In genomic region chr12:21438643-21439042, GRCh38 we compare ENCODE assay signal across 8 cellular contexts. TPM values are rescaled to one million over a fixed set of nuclear protein-coding genes. Genes with fewer than 3 reads are reported as not detected.
DNase-seq lines count a peak whose midpoint lies in the region; ATAC-seq and TF ChIP-seq lines count a peak whose summit lies in the region.

No MANE protein-coding gene starts in this region.

- H3K27ac Mint-ChIP-seq in HFFc6 (peak overlapping the region; percentile 98), mesothelial cell of epicardium (peak overlapping the region; percentile 99)

- ATAC-seq in HG03378 (IDR thresholded peaks at IDR 0.05; ENCODE audit: unreplicated experiment) (no peak), left lobe of liver (no peak)

- H3K4me1 Mint-ChIP-seq in HFFc6 (ENCODE audit: low read depth) (peaks cover 51% of the 10 kb centered on the region), mesothelial cell of epicardium (peaks cover 23% of the 10 kb centered on the region)

- DNase-seq in AG04450 (ENCODE audit: low read depth, low spot score) (no peak), HFFc6 (no peak), astrocyte of the spinal cord (ENCODE audit: low read depth, low spot score) (no peak), mesothelial cell of epicardium (ENCODE audit: low spot score in 2 of 2, unreplicated experiment in 2 of 2) (no peak), AG20443 (ENCODE audit: low spot score) (no peak), cortex of kidney (lab: John Stamatoyannopoulos, UW) (no peak), left lobe of liver (ENCODE audit: low spot score) (no peak)

- in situ Hi-C loops in astrocyte of the spinal cord (cut with HindIII; ENCODE audit: low sequenced_read_pairs): no loop called here

- CTCF ChIA-PET in AG04450 (lab: Charles Lee): interaction anchor here (1.1 kb wide), 1 partner anchor 13 kb away, joined by 4 read pairs; no protein-coding TSS in a partner anchor

- no peaks in the 10 kb centered on the region for H3K27me3 Mint-ChIP-seq in HFFc6 (ENCODE audit: insufficient read depth)
- H3K27me3 Mint-ChIP-seq in mesothelial cell of epicardium (ENCODE audit: low read depth): peaks cover 17% of the 10 kb centered on the region

- H3K9me3 Mint-ChIP-seq in HFFc6: no peaks in the 10 kb centered on the region
- H3K9me3 Mint-ChIP-seq in mesothelial cell of epicardium: no peaks in the 10 kb centered on the region

- peaks cover 16% of the 10 kb centered on the region for H3K36me3 Mint-ChIP-seq in HFFc6 (ENCODE audit: low read depth)
- peaks cover 5% of the 10 kb centered on the region for H3K36me3 Mint-ChIP-seq in mesothelial cell of epicardium

- H3K9me3 ChIP-seq in AG04450 (ENCODE audit: control insufficient read depth, insufficient read depth, low read length): no peaks in the 10 kb centered on the region

- H3K27ac ChIP-seq in AG04450 (ENCODE audit: low read depth, low read length): no peak overlapping the region

- H3K4me3 Mint-ChIP-seq in HFFc6 (peak overlapping the region; percentile 90), mesothelial cell of epicardium (peak overlapping the region; percentile 92)

- no peaks in the 10 kb centered on the region for H3K27me3 ChIP-seq in AG04450 (ENCODE audit: control insufficient read depth, insufficient read depth, low read length)

- H3K4me3 ChIP-seq in AG04450 (ENCODE audit: low read depth, low read length): peak overlapping the region; percentile 70
- H3K4me3 ChIP-seq in astrocyte of the spinal cord (ENCODE audit: low read depth, low read length): peak overlapping the region; percentile 88

- POLR2A ChIA-PET in AG04450 (lab: Yijun Ruan, JAX): interaction anchor here (0.9 to 1.7 kb wide), 2 partner anchors 8 to 63 kb away, joined by 3 to 8 read pairs; partner anchors contain the start of genes GOLT1B and RECQL

- TF ChIP-seq CTCF in AG04450 (IDR thresholded peaks at IDR 0.05; ENCODE audit: low read depth, low read length) (no peak), HFFc6 (IDR thresholded peaks at IDR 0.05) (no peak), astrocyte of the spinal cord (IDR thresholded peaks at IDR 0.05; ENCODE audit: low read depth, low read length) (no peak), mesothelial cell of epicardium (IDR thresholded peaks at IDR 0.05; ENCODE audit: unreplicated experiment) (no peak)

RNA-seq across cellular contexts. Expression of gene PYROXD1, which starts 1.2 kb away (rescaled TPM):
- 9.6 and 12.8 TPM in 2 replicates for polyA plus RNA-seq in AG04450 (2011; rRNA removed)
- 9.9 and 15.9 TPM in 2 replicates for polyA minus RNA-seq in AG04450 (2011; rRNA and poly(A)+ RNA removed)
- 10 to 100 TPM; 10.1 to 13.3 (median 10.5) TPM for total RNA-seq in HFFc6 (2021; fragmentation: NEBNext Ultra II Directional; extraction: Animal tissue kit (Norgen Biotek cat#: 25700))
- total RNA-seq in mesothelial cell of epicardium: 12.2 to 13.4 TPM (median 13.1 TPM) in 3 replicates
- 6.8 TPM for total RNA-seq in left lobe of liver
